In genomic region chr18:58557013-58557435, GRCh38 we compare ENCODE assay signal across 15 cellular contexts.
A peak's percentile ranks its signal among the peaks of the same experiment; 100 is the strongest.
DNase-seq lines count a peak whose midpoint lies in the region; ATAC-seq and TF ChIP-seq lines count a peak whose summit lies in the region.
"Had no signal": no experiment of that assay in that cellular context is flagged by ENCODE, and none has a peak within 500 bp of the region (broad histone marks: within the 10 kb centered on the region; RNA-seq: fewer than 3 reads in every experiment).

No MANE protein-coding gene starts in this region.

- H3K4me1 ChIP-seq in right cardiac atrium (ENCODE audit: control insufficient read depth, insufficient read depth, low read length) (no peaks in the 10 kb centered on the region), colonic mucosa (no peaks in the 10 kb centered on the region)

- no peak for TF ChIP-seq CTCF in GM06990 (IDR thresholded peaks at IDR 0.05; ENCODE audit: insufficient read depth, low read length, poor library complexity, severe bottlenecking)
- TF ChIP-seq CTCF in colonic mucosa (IDR thresholded peaks at IDR 0.05): no peak

- peaks cover 12% of the 10 kb centered on the region for H3K9me3 Mint-ChIP-seq in activated CD4-positive, alpha-beta T cell treated with anti-CD3 and anti-CD28 coated beads for 36 hours (ENCODE audit: low read depth)

- peak; percentile 71 for DNase-seq in GM06990 (ENCODE audit: extremely low read depth, insufficient read length)
- DNase-seq in right cardiac atrium: peak in 2 of 3 donors; percentile 68 to 74
- no peak for DNase-seq in MG63
- no peak for DNase-seq in stimulated activated CD4-positive, alpha-beta T cell treated with anti-CD3 and anti-CD28 coated beads, Interleukin-12 subunit alpha, Interleukin-12 subunit beta, amount 100 ng/mL, for 4 hours
- DNase-seq in colonic mucosa: no peak
- DNase-seq in activated CD4-positive, alpha-beta T cell treated with anti-CD3 and anti-CD28 coated beads for 36 hours: no peak
- DNase-seq: brain microvascular endothelial cell; naive thymus-derived CD4-positive, alpha-beta T cell; NCI-H524 treated with DMSO at 0.1 percent for 48 hours; SHP77; stimulated activated naive CD8-positive, alpha-beta T cell treated with anti-CD3 and anti-CD28 coated beads, Interleukin-15, Interleukin-2, amounts not matched to agents 100 U/mL and 50 U/mL, for 24 hours had no signal

- H3K27ac ChIP-seq in right cardiac atrium (ENCODE audit: low read length) (peak overlapping the region; percentile 74), colonic mucosa (no peak overlapping the region)
- H3K27ac ChIP-seq: brain microvascular endothelial cell, epithelial cell of prostate, VCaP had no signal

- CTCF ChIA-PET in activated CD4-positive, alpha-beta T cell treated with anti-CD3 and anti-CD28 coated beads for 36 hours (lab: Charles Lee): interaction anchor here (1.0 kb wide), 1 partner anchor 207 kb away, joined by 3 read pairs; no protein-coding TSS in a partner anchor

- ATAC-seq in GM19463 (IDR thresholded peaks at IDR 0.05; ENCODE audit: unreplicated experiment) (peak; percentile 44), HG03342 (IDR thresholded peaks at IDR 0.05; ENCODE audit: unreplicated experiment) (peak; percentile 48), right cardiac atrium (peak; percentile 62 to 69)
- no peak for ATAC-seq in activated CD4-positive, alpha-beta T cell treated with anti-CD3 and anti-CD28 coated beads for 36 hours
- ATAC-seq: naive thymus-derived CD4-positive, alpha-beta T cell; stimulated activated naive CD8-positive, alpha-beta T cell treated with anti-CD3 and anti-CD28 coated beads, Interleukin-15, Interleukin-2, amounts not matched to agents 100 U/mL and 50 U/mL, for 24 hours had no signal

- POLR2A ChIA-PET in activated CD4-positive, alpha-beta T cell treated with anti-CD3 and anti-CD28 coated beads for 36 hours (lab: Charles Lee): no interaction called here

- H3K4me1 Mint-ChIP-seq in activated CD4-positive, alpha-beta T cell treated with anti-CD3 and anti-CD28 coated beads for 36 hours: peaks cover 19% of the 10 kb centered on the region

- 66% methylated on average over 7 of the region's 7 CpGs for WGBS in right cardiac atrium

- H3K9me3 ChIP-seq in right cardiac atrium (ENCODE audit: control insufficient read depth, low read length) (no peaks in the 10 kb centered on the region), MG63 (no peaks in the 10 kb centered on the region), colonic mucosa (no peaks in the 10 kb centered on the region)

- H3K4me3 Mint-ChIP-seq in activated CD4-positive, alpha-beta T cell treated with anti-CD3 and anti-CD28 coated beads for 36 hours: no peak overlapping the region
- H3K4me3 Mint-ChIP-seq: naive thymus-derived CD4-positive, alpha-beta T cell had no signal

- H3K36me3 ChIP-seq in GM06990 (ENCODE audit: control insufficient read depth, insufficient read depth, low read length): no peaks in the 10 kb centered on the region
- H3K36me3 ChIP-seq in MG63: peaks cover 2% of the 10 kb centered on the region
- no peaks in the 10 kb centered on the region for H3K36me3 ChIP-seq in colonic mucosa
- H3K36me3 ChIP-seq: brain microvascular endothelial cell had no signal

- no peak overlapping the region for H3K9ac ChIP-seq in colonic mucosa (ENCODE audit: low read depth in 2 of 2, low read length in 2 of 2)

- H3K36me3 Mint-ChIP-seq in activated CD4-positive, alpha-beta T cell treated with anti-CD3 and anti-CD28 coated beads for 36 hours (ENCODE audit: low read depth): peaks cover 3% of the 10 kb centered on the region

- intact Hi-C loops in right cardiac atrium (cut with DNase I): no loop called here
- intact Hi-C loops in colonic mucosa (cut with DNase I): loop anchor here (10.0 kb wide), 1 partner anchor 108 kb away; no protein-coding TSS in a partner anchor
- intact Hi-C loops in activated CD4-positive, alpha-beta T cell treated with anti-CD3 and anti-CD28 coated beads for 36 hours (cut with DNase I, micrococcal nuclease): no loop called here

- no peaks in the 10 kb centered on the region for H3K27me3 Mint-ChIP-seq in activated CD4-positive, alpha-beta T cell treated with anti-CD3 and anti-CD28 coated beads for 36 hours
- H3K27me3 Mint-ChIP-seq: naive thymus-derived CD4-positive, alpha-beta T cell had no signal

- H3K27ac Mint-ChIP-seq in activated CD4-positive, alpha-beta T cell treated with anti-CD3 and anti-CD28 coated beads for 36 hours: no peak overlapping the region
- H3K27ac Mint-ChIP-seq: naive thymus-derived CD4-positive, alpha-beta T cell had no signal

- H3K27me3 ChIP-seq in GM06990 (replicated peaks; ENCODE audit: control insufficient read depth, insufficient read depth, low read length) (no peaks in the 10 kb centered on the region), right cardiac atrium (ENCODE audit: control insufficient read depth, insufficient read depth) (no peaks in the 10 kb centered on the region), MG63 (no peaks in the 10 kb centered on the region), colonic mucosa (no peaks in the 10 kb centered on the region)
- H3K27me3 ChIP-seq: brain microvascular endothelial cell had no signal

- H3K4me3 ChIP-seq in GM06990 (replicated peaks; ENCODE audit: low read depth, low read length) (no peak overlapping the region), right cardiac atrium (ENCODE audit: low read length) (no peak overlapping the region), MG63 (no peak overlapping the region), colonic mucosa (no peak overlapping the region)

Comparison
In these comparisons a context has a peak if more than half of its experiments do, and no peak if none do; other contexts are left out.
1. DNase-seq: peak in GM06990 (single experiment) and right cardiac atrium (2 of 3); none in MG63 (single experiment), stimulated activated CD4-positive, alpha-beta T cell treated with anti-CD3 and anti-CD28 coated beads, Interleukin-12 subunit alpha, Interleukin-12 subunit beta, amount 100 ng/mL, for 4 hours (single experiment), colonic mucosa (single experiment) and activated CD4-positive, alpha-beta T cell treated with anti-CD3 and anti-CD28 coated beads for 36 hours (single experiment).